In genomic region chr16:17866991-17867390, GRCh38 we compare ENCODE assay signal across 1 cellular context.
TF ChIP-seq lines count a peak whose summit lies in the region.

No MANE protein-coding gene starts in this region.

TF ChIP-seq in H1, 55 proteins besides CTCF, POLR2A, EP300 and RAD21 (continued from another document):
- TF ChIP-seq TAF1 (IDR thresholded peaks at IDR 0.05; ENCODE audit: low read depth, low read length) (no peak), BACH1 (IDR thresholded peaks at IDR 0.05; ENCODE audit: low read length) (no peak), SIRT6 (IDR thresholded peaks at IDR 0.05; ENCODE audit: low read length) (no peak)
